Comparison of ENCODE assay signal across 9 cellular contexts in genomic region chr16:81823111-81823510, GRCh38. TPM values are rescaled to one million over a fixed set of nuclear protein-coding genes. Genes with fewer than 3 reads are reported as not detected.
DNase-seq lines count a peak whose midpoint lies in the region; ATAC-seq and TF ChIP-seq lines count a peak whose summit lies in the region.
"Had no signal": no experiment of that assay in that cellular context is flagged by ENCODE, and none has a peak within 500 bp of the region (broad histone marks: within the 10 kb centered on the region; RNA-seq: fewer than 3 reads in every experiment).

No MANE protein-coding gene starts in this region.

- CTCF ChIA-PET in Calu3 (lab: Charles Lee): interaction anchor here (0.8 kb wide), 1 partner anchor 10 kb away, joined by 3 read pairs; no protein-coding TSS in a partner anchor

- H4K20me1 ChIP-seq in GM23338 (replicated peaks; ENCODE audit: insufficient read depth): no peaks in the 10 kb centered on the region

- ATAC-seq in GM23338 (peak; percentile 69), right lobe of liver (peak; percentile 65 to 81 (median 70))

- H3K4me1 Mint-ChIP-seq in GM23338: peaks cover 26% of the 10 kb centered on the region
- H3K4me1 Mint-ChIP-seq in Calu3 (ENCODE audit: low read depth, unreplicated experiment): no peaks in the 10 kb centered on the region
- peaks cover 13% of the 10 kb centered on the region for H3K4me1 Mint-ChIP-seq in chondrocyte (ENCODE audit: low read depth)

- H3K79me2 ChIP-seq in GM23338 (replicated peaks; ENCODE audit: insufficient read depth): no peaks in the 10 kb centered on the region
- H3K79me2 ChIP-seq: parathyroid adenoma had no signal

- H3F3A ChIP-seq in GM23338 (replicated peaks; ENCODE audit: low read depth): no peaks in the 10 kb centered on the region; the same call in 1 of the 2 replicates

- no peak overlapping the region for H3K4me2 ChIP-seq in GM23338

- peak overlapping the region; percentile 27 for H3K9ac ChIP-seq in NT2/D1 (ENCODE audit: insufficient read length, low read depth)
- H3K9ac ChIP-seq: parathyroid adenoma had no signal

- H3K27me3 Mint-ChIP-seq in GM23338 (ENCODE audit: insufficient read depth, low read depth, poor library complexity): peaks cover 10% of the 10 kb centered on the region
- peaks cover 61% of the 10 kb centered on the region for H3K27me3 Mint-ChIP-seq in Calu3 (ENCODE audit: unreplicated experiment)
- peaks cover 5% of the 10 kb centered on the region for H3K27me3 Mint-ChIP-seq in chondrocyte (ENCODE audit: low read depth)

- in situ Hi-C loops in GM13976 (cut with MboI; ENCODE audit: low sequenced_read_pairs, unreplicated experiment): no loop called here

- TF ChIP-seq CTCF in GM13976 (IDR thresholded peaks at IDR 0.05; ENCODE audit: borderline replicate concordance, control extremely low read depth, extremely low read depth, insufficient read depth, missing control alignments): peak; percentile 42
- TF ChIP-seq CTCF in GM23338 (conservative IDR thresholded peaks at IDR 0.05; ENCODE audit: low read depth in 2 of 2): no peak
- no peak for TF ChIP-seq CTCF in right lobe of liver (IDR thresholded peaks at IDR 0.05)
- TF ChIP-seq CTCF in Calu3 (IDR thresholded peaks at IDR 0.05; ENCODE audit: unreplicated experiment): no peak
- TF ChIP-seq CTCF in chondrocyte (IDR thresholded peaks at IDR 0.05): no peak

- H3K27me3 ChIP-seq in GM23338 (ENCODE audit: insufficient read depth): no peaks in the 10 kb centered on the region
- no peaks in the 10 kb centered on the region for H3K27me3 ChIP-seq in NT2/D1 (ENCODE audit: insufficient read depth, insufficient read length)
- no peaks in the 10 kb centered on the region for H3K27me3 ChIP-seq in right lobe of liver

- no peak for TF ChIP-seq POLR2A in right lobe of liver (IDR thresholded peaks at IDR 0.05)

- H3K36me3 ChIP-seq in GM23338 (ENCODE audit: insufficient read depth): no peaks in the 10 kb centered on the region
- H3K36me3 ChIP-seq in NT2/D1 (ENCODE audit: insufficient read depth, insufficient read length, low read length): no peaks in the 10 kb centered on the region
- no peaks in the 10 kb centered on the region for H3K36me3 ChIP-seq in right lobe of liver

- H3K4me1 ChIP-seq in GM23338 (ENCODE audit: insufficient read depth) (peaks cover 22% of the 10 kb centered on the region), NT2/D1 (ENCODE audit: insufficient read depth, insufficient read length) (peaks cover 3% of the 10 kb centered on the region), right lobe of liver (no peaks in the 10 kb centered on the region)
- H3K4me1 ChIP-seq: parathyroid adenoma had no signal

- no peaks in the 10 kb centered on the region for H3K9me2 ChIP-seq in GM23338 (ENCODE audit: insufficient read depth)

- H3K36me3 Mint-ChIP-seq in GM23338 (ENCODE audit: low read depth) (peaks cover 4% of the 10 kb centered on the region; the same call in 2 of the 3 replicates), Calu3 (ENCODE audit: insufficient read depth, unreplicated experiment) (no peaks in the 10 kb centered on the region), chondrocyte (ENCODE audit: low read depth) (peaks cover 2% of the 10 kb centered on the region)

- intact Hi-C loops in right lobe of liver (cut with DNase I): no loop called here
- intact Hi-C loops in Calu3 (cut with micrococcal nuclease; ENCODE audit: unreplicated experiment): no loop called here

- H3K4me3 ChIP-seq in GM23338: no peak overlapping the region
- H3K4me3 ChIP-seq in NT2/D1 (ENCODE audit: insufficient read length, low read depth): no peak overlapping the region
- no peak overlapping the region for H3K4me3 ChIP-seq in right lobe of liver

- WGBS in right lobe of liver (ENCODE audit: insufficient coverage, low coverage, low lambda C conversion rate, missing lambda C conversion rate): 29% methylated on average over 3 of the region's 8 CpGs

- BruUV-seq in Calu3 (replicated peaks; lab: Mats Ljungman, UMichigan): no TSS peak

- H3K9me3 ChIP-seq in NT2/D1 (ENCODE audit: insufficient read depth, low read length) (peaks cover 3% of the 10 kb centered on the region; the same call in 1 of the 2 replicates), right lobe of liver (no peaks in the 10 kb centered on the region)

- DNase-seq in GM13976 (ENCODE audit: low spot score): peak; percentile 67
- no peak for DNase-seq in GM23338 (ENCODE audit: low spot score)
- no peak for DNase-seq in NT2/D1 (ENCODE audit: low read depth, low spot score)
- DNase-seq in right lobe of liver: peak in 2 of 3 donors; percentile 52 to 71
- no peak for DNase-seq in amniotic stem cell (lab: John Stamatoyannopoulos, UW)
- no peak for DNase-seq in Calu3
- no peak for DNase-seq in chondrocyte (ENCODE audit: low spot score)
- no peak for DNase-seq in activated CD4-positive, alpha-beta T cell treated with anti-CD3 and anti-CD28 coated beads, Interleukin-2, amount 50 U/mL, for 1 hour

- H3K27ac ChIP-seq in GM23338 (ENCODE audit: low read depth) (no peak overlapping the region), right lobe of liver (peak overlapping the region in 1 of 3 donors; percentile 24)
- H3K27ac ChIP-seq: parathyroid adenoma had no signal

- no peak overlapping the region for H3K27ac Mint-ChIP-seq in GM23338
- no peak overlapping the region for H3K27ac Mint-ChIP-seq in Calu3 (ENCODE audit: unreplicated experiment)
- no peak overlapping the region for H3K27ac Mint-ChIP-seq in chondrocyte (ENCODE audit: unreplicated experiment)

- H3K4me3 Mint-ChIP-seq in GM23338: no peak overlapping the region
- H3K4me3 Mint-ChIP-seq in Calu3 (ENCODE audit: low read depth, unreplicated experiment): no peak overlapping the region
- no peak overlapping the region for H3K4me3 Mint-ChIP-seq in chondrocyte (ENCODE audit: unreplicated experiment)

- H2AFZ ChIP-seq in GM23338: peak overlapping the region; percentile 69; the same call in 1 of the 2 replicates
- H2AFZ ChIP-seq: parathyroid adenoma had no signal

- H3K9me3 Mint-ChIP-seq in GM23338: 0 out of 3 replicates have a peak, but pooled peaks cover 3% of the 10 kb centered on the region
- H3K9me3 Mint-ChIP-seq in Calu3 (ENCODE audit: low read depth, unreplicated experiment): no peaks in the 10 kb centered on the region
- H3K9me3 Mint-ChIP-seq in chondrocyte (ENCODE audit: low read depth): peaks cover 5% of the 10 kb centered on the region

TF ChIP-seq in GM23338, 12 proteins besides CTCF, POLR2A, EP300 and RAD21 (continues in another document):
- TF ChIP-seq POLR2AphosphoS5 (IDR thresholded peaks at IDR 0.05; ENCODE audit: low read depth) (no peak), CREB1 (CRISPR knock-in tag; IDR thresholded peaks at IDR 0.05; ENCODE audit: low read depth) (no peak)
- TF ChIP-seq, protein P1, sequence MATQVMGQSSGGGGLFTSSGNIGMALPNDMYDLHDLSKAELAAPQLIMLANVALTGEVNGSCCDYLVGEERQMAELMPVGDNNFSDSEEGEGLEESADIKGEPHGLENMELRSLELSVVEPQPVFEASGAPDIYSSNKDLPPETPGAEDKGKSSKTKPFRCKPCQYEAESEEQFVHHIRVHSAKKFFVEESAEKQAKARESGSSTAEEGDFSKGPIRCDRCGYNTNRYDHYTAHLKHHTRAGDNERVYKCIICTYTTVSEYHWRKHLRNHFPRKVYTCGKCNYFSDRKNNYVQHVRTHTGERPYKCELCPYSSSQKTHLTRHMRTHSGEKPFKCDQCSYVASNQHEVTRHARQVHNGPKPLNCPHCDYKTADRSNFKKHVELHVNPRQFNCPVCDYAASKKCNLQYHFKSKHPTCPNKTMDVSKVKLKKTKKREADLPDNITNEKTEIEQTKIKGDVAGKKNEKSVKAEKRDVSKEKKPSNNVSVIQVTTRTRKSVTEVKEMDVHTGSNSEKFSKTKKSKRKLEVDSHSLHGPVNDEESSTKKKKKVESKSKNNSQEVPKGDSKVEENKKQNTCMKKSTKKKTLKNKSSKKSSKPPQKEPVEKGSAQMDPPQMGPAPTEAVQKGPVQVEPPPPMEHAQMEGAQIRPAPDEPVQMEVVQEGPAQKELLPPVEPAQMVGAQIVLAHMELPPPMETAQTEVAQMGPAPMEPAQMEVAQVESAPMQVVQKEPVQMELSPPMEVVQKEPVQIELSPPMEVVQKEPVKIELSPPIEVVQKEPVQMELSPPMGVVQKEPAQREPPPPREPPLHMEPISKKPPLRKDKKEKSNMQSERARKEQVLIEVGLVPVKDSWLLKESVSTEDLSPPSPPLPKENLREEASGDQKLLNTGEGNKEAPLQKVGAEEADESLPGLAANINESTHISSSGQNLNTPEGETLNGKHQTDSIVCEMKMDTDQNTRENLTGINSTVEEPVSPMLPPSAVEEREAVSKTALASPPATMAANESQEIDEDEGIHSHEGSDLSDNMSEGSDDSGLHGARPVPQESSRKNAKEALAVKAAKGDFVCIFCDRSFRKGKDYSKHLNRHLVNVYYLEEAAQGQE (IDR thresholded peaks at IDR 0.05; ENCODE audit: unreplicated experiment): no peak

RNA-seq across cellular contexts. Expression of gene PLCG2, which starts 44.0 kb away (rescaled TPM):
- total RNA-seq in GM23338 (2014; rRNA removed; shearing (Covaris generic)): 3.6 and 5.9 TPM in 2 replicates
- polyA plus RNA-seq in GM23338 (2016; fragmentation: Nextera tagmentation; extraction: Ambion mirVana): 1.4 and 2.4 TPM in 2 replicates
- total RNA-seq in right lobe of liver (10 to 100 TPM; 11.1 to 23.1 (median 17.7) TPM), Calu3 (2022) (3.4 and 13.7 TPM in 2 replicates), chondrocyte (0.94 to 1.1 TPM (median 1.1 TPM) in 3 replicates)

Comparison
In these comparisons a context has a peak if more than half of its experiments do, and no peak if none do; other contexts are left out.
1. DNase-seq: peak in GM13976 (single experiment) and right lobe of liver (2 of 3); none in GM23338 (single experiment), NT2/D1 (single experiment), amniotic stem cell (single experiment), Calu3 (single experiment), chondrocyte (single experiment) and activated CD4-positive, alpha-beta T cell treated with anti-CD3 and anti-CD28 coated beads, Interleukin-2, amount 50 U/mL, for 1 hour (single experiment).